In genomic region chr17:77845541-77846225, GRCh38 we compare ENCODE assay signal across 15 cellular contexts.
"Had no signal": no experiment of that assay in that cellular context is flagged by ENCODE, and none has a peak within 500 bp of the region (broad histone marks: within the 10 kb centered on the region; RNA-seq: fewer than 3 reads in every experiment).

No MANE protein-coding gene starts in this region.

- ATAC-seq: psoas muscle; stimulated activated naive CD8-positive, alpha-beta T cell treated with anti-CD3 and anti-CD28 coated beads, Interleukin-15, Interleukin-2, amounts not matched to agents 100 U/mL and 50 U/mL, for 24 hours had no signal

- H3K27me3 ChIP-seq: sigmoid colon, suprapubic skin, upper lobe of left lung had no signal

- H3K9me3 ChIP-seq: psoas muscle, sigmoid colon, suprapubic skin, upper lobe of left lung had no signal

- H3K36me3 Mint-ChIP-seq: naive thymus-derived CD8-positive, alpha-beta T cell had no signal

- H3K4me1 ChIP-seq: sigmoid colon had no signal

- H3K36me3 ChIP-seq: sigmoid colon, suprapubic skin, upper lobe of left lung had no signal

- DNase-seq: activated CD8-positive, alpha-beta memory T cell treated with anti-CD3 and anti-CD28 coated beads, Interleukin-2, amount 50 U/mL, for 4 hours; effector memory CD8-positive, alpha-beta T cell; hippocampal formation; kidney glomerular epithelial cell; occipital lobe; sigmoid colon; stimulated activated CD4-positive, alpha-beta T cell treated with anti-CD3 and anti-CD28 coated beads, Interleukin-12 subunit alpha, Interleukin-12 subunit beta, amount 100 ng/mL, for 4 hours; stimulated activated CD4-positive, alpha-beta T cell treated with anti-CD3 and anti-CD28 coated beads, Interleukin-2, amount 100 ng/mL, for 48 hours; stimulated activated naive CD8-positive, alpha-beta T cell treated with anti-CD3 and anti-CD28 coated beads, Interleukin-15, Interleukin-2, amounts not matched to agents 100 U/mL and 50 U/mL, for 24 hours; upper lobe of left lung had no signal

- H3K4me3 ChIP-seq: psoas muscle, sigmoid colon, SK-N-MC, suprapubic skin, upper lobe of left lung had no signal

- H3K9me3 Mint-ChIP-seq: effector memory CD8-positive, alpha-beta T cell; naive thymus-derived CD8-positive, alpha-beta T cell had no signal

- H3K27ac ChIP-seq: epithelial cell of prostate, psoas muscle, sigmoid colon, SK-N-MC, suprapubic skin, upper lobe of left lung had no signal

- H3K27me3 Mint-ChIP-seq: effector memory CD8-positive, alpha-beta T cell; naive thymus-derived CD8-positive, alpha-beta T cell had no signal
